ENCODE assay signal across 6 cellular contexts in the genomic region with DNA sequence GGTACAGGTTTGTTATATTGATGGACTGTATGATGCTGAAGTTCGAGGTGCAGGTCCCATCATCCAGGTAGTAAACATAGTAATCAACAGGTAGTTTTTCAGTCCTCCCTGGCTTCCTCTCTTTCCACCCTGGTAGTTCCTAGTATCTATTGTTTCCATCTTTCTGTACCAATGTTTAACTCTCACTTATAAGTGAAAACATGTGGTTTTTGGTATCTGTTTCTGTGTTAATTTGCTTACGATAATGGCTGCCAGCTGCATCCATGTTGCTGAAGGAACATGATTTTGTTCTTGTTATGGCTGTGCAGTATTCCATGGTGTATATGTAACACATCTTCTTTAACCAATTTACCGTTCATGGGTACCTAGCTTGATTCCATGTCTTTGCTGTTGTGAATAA.
"Had no signal": no experiment of that assay in that cellular context is flagged by ENCODE, and none has a peak within 500 bp of the region (broad histone marks: within the 10 kb centered on the region; RNA-seq: fewer than 3 reads in every experiment).

No MANE protein-coding gene starts in this region.

- ATAC-seq: GM23338 had no signal

- DNase-seq: H9, HCEC 1CT, HFFc6, IMR-90, KBM-7 had no signal
